8 cellular contexts compared by ENCODE assay signal in the genomic region with DNA sequence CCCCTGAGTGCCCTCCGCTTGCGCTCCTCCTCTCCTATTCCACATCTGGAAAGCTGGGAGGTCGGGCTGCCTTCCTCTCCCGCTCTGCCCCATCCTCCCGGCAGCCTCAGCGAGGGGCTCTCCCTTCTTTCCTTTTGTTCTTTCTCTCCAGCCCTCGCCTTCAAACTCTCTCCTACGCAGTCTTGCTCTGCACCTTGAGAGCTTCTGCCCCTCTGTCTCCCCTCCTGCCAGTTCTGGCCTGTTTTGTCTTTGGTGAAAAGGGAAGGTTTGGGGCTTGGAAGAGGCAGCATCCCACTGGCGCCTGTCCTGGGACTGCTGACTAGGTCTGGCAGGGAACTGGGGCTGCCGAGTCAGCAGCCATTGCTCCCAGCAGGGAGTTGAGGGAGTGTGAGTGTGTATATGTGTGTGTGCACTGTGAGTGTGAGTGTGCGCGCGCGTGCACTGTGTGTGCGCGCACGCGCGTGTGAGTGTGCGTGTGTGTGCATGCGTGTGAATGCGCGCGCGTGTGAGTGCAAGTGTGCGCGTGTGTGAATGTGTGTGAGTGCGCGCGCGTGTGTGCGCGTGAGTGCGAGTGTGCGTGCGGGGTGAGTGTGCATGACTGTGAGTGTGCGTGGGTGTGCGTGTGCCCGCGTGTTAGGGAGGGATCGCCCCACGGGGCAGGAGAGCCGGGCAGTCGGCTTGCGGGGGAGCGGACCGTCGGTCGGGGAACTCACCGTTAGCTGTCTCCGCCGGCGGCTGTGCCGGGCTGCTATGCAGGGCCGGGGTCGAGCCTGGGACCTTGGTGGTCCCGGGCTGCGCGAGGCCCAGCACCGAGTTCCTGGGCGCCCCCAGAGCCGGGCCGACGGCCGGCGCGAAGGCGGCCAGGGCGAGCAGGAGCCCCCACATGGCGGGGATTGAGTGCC. TPM values are rescaled to one million over a fixed set of nuclear protein-coding genes. Genes with fewer than 3 reads are reported as not detected.
DNase-seq lines count a peak whose midpoint lies in the region; ATAC-seq, FAIRE-seq and TF ChIP-seq lines count a peak whose summit lies in the region.

No MANE protein-coding gene starts in this region.

- intact Hi-C loops in GM12878 (cut with micrococcal nuclease; ENCODE audit: unreplicated experiment), result no loop called here

- peak overlapping the region; percentile 26; the same call in 1 of the 2 replicates for H3K4me2 ChIP-seq in GM12878 (ENCODE audit: control insufficient read depth, insufficient read depth)
- peak overlapping the region; percentile 91 for H3K4me2 ChIP-seq in mesenchymal stem cell (ENCODE audit: low read length, poor library complexity, severe bottlenecking)

- no peak for TF ChIP-seq CTCF in GM12878 (IDR thresholded peaks at IDR 0.05 in 2 of 3, conservative IDR thresholded peaks at IDR 0.05 in 1 of 3; ENCODE audit: control insufficient read depth in 2 of 3, extremely low read depth in 1 of 3, insufficient read depth in 1 of 3, low read depth in 3 of 3, low read length in 3 of 3)

- no peaks in the 10 kb centered on the region for H3K79me1 ChIP-seq in mesenchymal stem cell (replicated peaks; ENCODE audit: low read length, poor library complexity, severe bottlenecking)

- POLR2A ChIA-PET in GM12878 (lab: Charles Lee), result no interaction called here

- peak overlapping the region; percentile 73 to 89 for H3K18ac ChIP-seq in mesenchymal stem cell (ENCODE audit: low read depth in 1 of 2, low read length in 2 of 2)

- H4K20me1 ChIP-seq in GM12878 (ENCODE audit: control insufficient read depth, insufficient read depth), result no peaks in the 10 kb centered on the region

- H3K9me3 ChIP-seq in GM12878 (replicated peaks; ENCODE audit: control insufficient read depth, insufficient read depth, low read length), result no peaks in the 10 kb centered on the region
- no peaks in the 10 kb centered on the region for H3K9me3 ChIP-seq in mesenchymal stem cell (ENCODE audit: control insufficient read depth, low read length)

- RAD21 ChIA-PET in GM12878 (lab: Charles Lee; ENCODE audit: unreplicated experiment), result no interaction called here

- TF ChIP-seq POLR2A in GM12891 (IDR thresholded peaks at IDR 0.05; ENCODE audit: low read depth, low read length) (no peak), GM12878 (IDR thresholded peaks at IDR 0.05; ENCODE audit: low read depth, low read length) (no peak)

- H3K36me3 ChIP-seq in GM12878 (ENCODE audit: control insufficient read depth in 2 of 2, insufficient read depth in 2 of 2, low read length in 1 of 2) (no peaks in the 10 kb centered on the region), mesenchymal stem cell (ENCODE audit: control insufficient read depth in 1 of 2, insufficient read depth in 2 of 2, low read depth in 1 of 2, low read length in 2 of 2) (peaks cover 36% of the 10 kb centered on the region in 2 experiments)

- H3K27ac ChIP-seq in GM12878 (ENCODE audit: control insufficient read depth, insufficient read depth) (no peak overlapping the region), mesenchymal stem cell (ENCODE audit: low read length, poor library complexity, severe bottlenecking) (no peak overlapping the region)

- TF ChIP-seq EP300 in GM12878 (IDR thresholded peaks at IDR 0.05; ENCODE audit: borderline replicate concordance in 1 of 2, control insufficient read depth in 1 of 2, low read depth in 2 of 2, low read length in 2 of 2), result no peak

- peak; percentile 98 for FAIRE-seq in GM12891 (lab: Jason Lieb, UNC)
- no peak for FAIRE-seq in GM12878 (lab: Jason Lieb, UNC)

- peak overlapping the region; percentile 96 for H4K91ac ChIP-seq in mesenchymal stem cell (ENCODE audit: low read length)

- H3K4me1 ChIP-seq in GM12878 (ENCODE audit: control insufficient read depth, insufficient read depth, low read length) (no peaks in the 10 kb centered on the region), mesenchymal stem cell (ENCODE audit: control insufficient read depth, insufficient read depth, low read depth, low read length) (peaks cover 21% of the 10 kb centered on the region)

- H2AK5ac ChIP-seq in mesenchymal stem cell (ENCODE audit: low read length, severe bottlenecking), result no peak overlapping the region

- H3K4me3 ChIP-seq in GM12878, result no peak overlapping the region
- H3K4me3 ChIP-seq in mesenchymal stem cell (ENCODE audit: insufficient read depth in 1 of 2, low read depth in 1 of 2, low read length in 2 of 2), result peak overlapping the region; percentile 63 to 89

- H3K14ac ChIP-seq in mesenchymal stem cell (ENCODE audit: low read length in 2 of 2), result peak overlapping the region in 1 of 2 experiments; percentile 78

- H3K9ac ChIP-seq in GM12878 (ENCODE audit: control insufficient read depth, insufficient read depth, low read length) (no peak overlapping the region), mesenchymal stem cell (ENCODE audit: low read length) (peak overlapping the region; percentile 85)

- ATAC-seq in HG03097 (IDR thresholded peaks at IDR 0.05; ENCODE audit: low FRiP score, unreplicated experiment), result peak; percentile 14
- no peak; the same call in 2 of the 3 replicates for ATAC-seq in GM12878
- ATAC-seq in HG02885 (IDR thresholded peaks at IDR 0.05; ENCODE audit: poor library complexity, unreplicated experiment), result no peak
- ATAC-seq in HG02623 (IDR thresholded peaks at IDR 0.05; ENCODE audit: unreplicated experiment), result no peak

- no peak overlapping the region for H2AFZ ChIP-seq in GM12878 (ENCODE audit: control insufficient read depth, low read depth, low read length)
- H2AFZ ChIP-seq in mesenchymal stem cell (ENCODE audit: low read depth, low read length), result peak overlapping the region; percentile 55

- no peaks in the 10 kb centered on the region for H3K79me2 ChIP-seq in GM12878 (ENCODE audit: control insufficient read depth, insufficient read depth, low read length)

- H2BK120ac ChIP-seq in mesenchymal stem cell (ENCODE audit: low read depth, low read length), result no peak overlapping the region

- H2BK12ac ChIP-seq in mesenchymal stem cell (ENCODE audit: low read length in 2 of 2), result peak overlapping the region in 1 of 2 experiments; percentile 1

- DNase-seq in GM12891 (ENCODE audit: insufficient read length, low spot score), result no peak
- no peak for DNase-seq in GM12878 (ENCODE audit: low read depth, low spot score)
- peak; percentile 27 for DNase-seq in mesenchymal stem cell
- DNase-seq in COLO668 (lab: John Stamatoyannopoulos, UW; ENCODE audit: unreplicated experiment), result no peak
- no peak for DNase-seq in NCI-H1048 (lab: John Stamatoyannopoulos, UW)

- in situ Hi-C loops in GM12878 (cut with MboI), result no loop called here

- no peak for TF ChIP-seq RAD21 in GM12878 (IDR thresholded peaks at IDR 0.05; ENCODE audit: insufficient read depth, low read depth, low read length)

- CTCF ChIA-PET in GM12878 (lab: Yijun Ruan, JAX), result no interaction called here

- 8% methylated on average over 41 of the region's 70 CpGs for WGBS in GM12878 (ENCODE audit: insufficient coverage, insufficient replicate concordance, low lambda C conversion rate, missing lambda C conversion rate)
- WGBS in mesenchymal stem cell, result 5% methylated on average over 35 of the region's 70 CpGs

- no peak overlapping the region for H2BK15ac ChIP-seq in mesenchymal stem cell (ENCODE audit: low read depth, poor library complexity, severe bottlenecking)

- no peak overlapping the region for H3K23ac ChIP-seq in mesenchymal stem cell (ENCODE audit: low read length in 2 of 2)

- no peak overlapping the region for H2BK5ac ChIP-seq in mesenchymal stem cell (ENCODE audit: low read depth, low read length, poor library complexity, severe bottlenecking)

- peak overlapping the region in 1 of 2 experiments; percentile 30 for H3K4ac ChIP-seq in mesenchymal stem cell (ENCODE audit: low read depth in 1 of 2, low read length in 2 of 2)

- H4K8ac ChIP-seq in mesenchymal stem cell (ENCODE audit: low read length), result peak overlapping the region; percentile 73

- no TSS peak for BruUV-seq in GM12878 (replicated peaks; lab: Mats Ljungman, UMichigan)

- H3K27me3 ChIP-seq in GM12878 (replicated peaks in 1 of 2; ENCODE audit: control insufficient read depth in 2 of 2, insufficient read depth in 2 of 2, low read length in 1 of 2) (peaks cover 12 to 18% of the 10 kb centered on the region in 2 experiments), mesenchymal stem cell (ENCODE audit: control insufficient read depth in 1 of 2, insufficient read depth in 1 of 2, low read length in 2 of 2) (peaks cover 12 to 39% of the 10 kb centered on the region in 2 experiments)

- SMC1A ChIA-PET in GM12878 (lab: Charles Lee; ENCODE audit: uncharacterized antibody, unreplicated experiment), result interaction anchor here (1.1 kb wide), 1 partner anchor 9 kb away, joined by 3 read pairs; no protein-coding TSS in a partner anchor

RNA-seq across cellular contexts. Expression of a gene that starts 0.5 kb away (rescaled TPM):
- 16.4 TPM for polyA plus RNA-seq in GM12891 (2012; ENCODE audit: low read depth, missing spikeins)
- not detected in 2 replicates for total RNA-seq in GM12878 (2013; cell fraction: nucleolus; rRNA removed)
- total RNA-seq in GM12878 (2014; rRNA removed) (0.62 and 0.71 TPM in 2 replicates), GM12878 (2014; rRNA removed; fragmentation: Illumina TruSeq; extraction: Trizol) (0.22 and 0.23 TPM in 2 replicates), GM12878 (2021) (0.90 and 1.1 TPM in 2 replicates)
- polyA plus RNA-seq in GM12878 (2011; ENCODE audit: low read depth), result not detected
- polyA plus RNA-seq in GM12878 (2011; rRNA removed) (1.9 and 3.9 TPM in 2 replicates), GM12878 (2014; fragmentation: Illumina TruSeq; extraction: Trizol) (0.28 TPM in 1 of 2 replicates, not detected in the other), GM12878 (2014; fragmentation: Nextera tagmentation; extraction: Ambion mirVana) (not detected), GM12878 (2014; rRNA removed) (0.54 and 0.91 TPM in 2 replicates), GM12878 (2016; fragmentation: Nextera tagmentation; extraction: Ambion mirVana) (under 1 TPM; 0.63 to 0.78 TPM)
- 6.2 and 7.4 TPM in 2 replicates for polyA plus RNA-seq in GM12878 (2011; cell fraction: cytosol; rRNA removed)
- 26.8 and 28.8 TPM in 2 replicates for polyA plus RNA-seq in GM12878 (2011; cell fraction: nucleus; rRNA removed)
- 0.18 and 0.53 TPM in 2 replicates for polyA plus RNA-seq in GM12878 (2012)
- polyA minus RNA-seq in GM12878 (2011; rRNA and poly(A)+ RNA removed), result 4.3 and 5.9 TPM in 2 replicates
- polyA minus RNA-seq in GM12878 (2011; cell fraction: cytosol; rRNA and poly(A)+ RNA removed), result 1.6 and 1.9 TPM in 2 replicates
- polyA minus RNA-seq in GM12878 (2011; cell fraction: nucleus; rRNA and poly(A)+ RNA removed), result 2.1 and 3.2 TPM in 2 replicates
- 7.2 TPM for polyA plus RNA-seq in mesenchymal stem cell (2013, experiment 1 of 2)
- polyA plus RNA-seq in mesenchymal stem cell (2013, experiment 2 of 2), result 7.2 TPM

RNA-seq across cellular contexts. Expression of a gene that starts 14.8 kb away (rescaled TPM):
- not detected for polyA plus RNA-seq in GM12891 (2012; ENCODE audit: low read depth, missing spikeins)
- total RNA-seq in GM12878 (2013; cell fraction: nucleolus; rRNA removed), result not detected in 2 replicates
- not detected in 2 replicates for total RNA-seq in GM12878 (2014; rRNA removed)
- not detected in 2 replicates for total RNA-seq in GM12878 (2014; rRNA removed; fragmentation: Illumina TruSeq; extraction: Trizol)
- total RNA-seq in GM12878 (2021), result not detected in 2 replicates
- polyA plus RNA-seq in GM12878 (2011; ENCODE audit: low read depth), result not detected
- polyA plus RNA-seq in GM12878 (2011; rRNA removed), result not detected in 2 replicates
- not detected in 2 replicates for polyA plus RNA-seq in GM12878 (2011; cell fraction: cytosol; rRNA removed)
- polyA plus RNA-seq in GM12878 (2011; cell fraction: nucleus; rRNA removed), result not detected in 2 replicates
- not detected in 2 replicates for polyA plus RNA-seq in GM12878 (2012)
- polyA plus RNA-seq in GM12878 (2014; fragmentation: Illumina TruSeq; extraction: Trizol), result not detected in 2 replicates
- polyA plus RNA-seq in GM12878 (2014; fragmentation: Nextera tagmentation; extraction: Ambion mirVana), result not detected
- polyA plus RNA-seq in GM12878 (2014; rRNA removed), result not detected in 2 replicates
- polyA plus RNA-seq in GM12878 (2016; fragmentation: Nextera tagmentation; extraction: Ambion mirVana), result not detected
- polyA minus RNA-seq in GM12878 (2011; rRNA and poly(A)+ RNA removed), result not detected in 2 replicates
- polyA minus RNA-seq in GM12878 (2011; cell fraction: cytosol; rRNA and poly(A)+ RNA removed), result not detected in 2 replicates
- not detected in 2 replicates for polyA minus RNA-seq in GM12878 (2011; cell fraction: nucleus; rRNA and poly(A)+ RNA removed)
- 0.18 TPM for polyA plus RNA-seq in mesenchymal stem cell (2013, experiment 1 of 2)
- 0.11 TPM for polyA plus RNA-seq in mesenchymal stem cell (2013, experiment 2 of 2)

RNA-seq across cellular contexts. Expression of a gene that starts 16.2 kb away (rescaled TPM):
- not detected for polyA plus RNA-seq in GM12891 (2012; ENCODE audit: low read depth, missing spikeins)
- total RNA-seq in GM12878 (2013; cell fraction: nucleolus; rRNA removed), result not detected in 2 replicates
- not detected in 2 replicates for total RNA-seq in GM12878 (2014; rRNA removed)
- not detected in 2 replicates for total RNA-seq in GM12878 (2014; rRNA removed; fragmentation: Illumina TruSeq; extraction: Trizol)
- not detected in 2 replicates for total RNA-seq in GM12878 (2021)
- not detected for polyA plus RNA-seq in GM12878 (2011; ENCODE audit: low read depth)
- not detected in 2 replicates for polyA plus RNA-seq in GM12878 (2011; rRNA removed)
- polyA plus RNA-seq in GM12878 (2011; cell fraction: cytosol; rRNA removed), result not detected in 2 replicates
- not detected in 2 replicates for polyA plus RNA-seq in GM12878 (2011; cell fraction: nucleus; rRNA removed)
- not detected in 2 replicates for polyA plus RNA-seq in GM12878 (2012)
- not detected in 2 replicates for polyA plus RNA-seq in GM12878 (2014; fragmentation: Illumina TruSeq; extraction: Trizol)
- not detected for polyA plus RNA-seq in GM12878 (2014; fragmentation: Nextera tagmentation; extraction: Ambion mirVana)
- polyA plus RNA-seq in GM12878 (2014; rRNA removed), result not detected in 2 replicates
- polyA plus RNA-seq in GM12878 (2016; fragmentation: Nextera tagmentation; extraction: Ambion mirVana), result not detected
- polyA minus RNA-seq in GM12878 (2011; rRNA and poly(A)+ RNA removed), result not detected in 2 replicates
- polyA minus RNA-seq in GM12878 (2011; cell fraction: cytosol; rRNA and poly(A)+ RNA removed), result not detected in 2 replicates
- polyA minus RNA-seq in GM12878 (2011; cell fraction: nucleus; rRNA and poly(A)+ RNA removed), result not detected in 2 replicates
- not detected for polyA plus RNA-seq in mesenchymal stem cell (2013, experiment 1 of 2)
- not detected for polyA plus RNA-seq in mesenchymal stem cell (2013, experiment 2 of 2)

RNA-seq across cellular contexts. Expression of a gene that starts 40.5 kb away (rescaled TPM):
- 34.7 TPM for polyA plus RNA-seq in GM12891 (2012; ENCODE audit: low read depth, missing spikeins)
- total RNA-seq in GM12878 (2013; cell fraction: nucleolus; rRNA removed), result 46.9 and 56.1 TPM in 2 replicates
- total RNA-seq in GM12878 (2014; rRNA removed) (16.0 and 17.8 TPM in 2 replicates), GM12878 (2014; rRNA removed; fragmentation: Illumina TruSeq; extraction: Trizol) (9.1 and 9.5 TPM in 2 replicates), GM12878 (2021) (24.0 and 28.6 TPM in 2 replicates)
- 11.6 TPM for polyA plus RNA-seq in GM12878 (2011; ENCODE audit: low read depth)
- polyA plus RNA-seq in GM12878 (2011; rRNA removed) (9.1 and 18.8 TPM in 2 replicates), GM12878 (2014; fragmentation: Illumina TruSeq; extraction: Trizol) (3.9 and 11.3 TPM in 2 replicates), GM12878 (2014; fragmentation: Nextera tagmentation; extraction: Ambion mirVana) (10 to 100 TPM in 1 of 2 experiments, 1 to 10 TPM in 1; 4.5 to 12.7 TPM), GM12878 (2014; rRNA removed) (30.9 and 33.7 TPM in 2 replicates), GM12878 (2016; fragmentation: Nextera tagmentation; extraction: Ambion mirVana) (10 to 100 TPM in 1 of 2 experiments, 1 to 10 TPM in 1; 7.0 to 11.2 TPM)
- 20.9 and 28.3 TPM in 2 replicates for polyA plus RNA-seq in GM12878 (2011; cell fraction: cytosol; rRNA removed)
- 114 and 156 TPM in 2 replicates for polyA plus RNA-seq in GM12878 (2011; cell fraction: nucleus; rRNA removed)
- polyA plus RNA-seq in GM12878 (2012), result 30.4 and 31.3 TPM in 2 replicates
- 4.1 and 6.3 TPM in 2 replicates for polyA minus RNA-seq in GM12878 (2011; rRNA and poly(A)+ RNA removed)
- polyA minus RNA-seq in GM12878 (2011; cell fraction: cytosol; rRNA and poly(A)+ RNA removed), result 6.7 and 10.7 TPM in 2 replicates
- 16.2 and 19.4 TPM in 2 replicates for polyA minus RNA-seq in GM12878 (2011; cell fraction: nucleus; rRNA and poly(A)+ RNA removed)
- 44.6 TPM for polyA plus RNA-seq in mesenchymal stem cell (2013, experiment 1 of 2)
- polyA plus RNA-seq in mesenchymal stem cell (2013, experiment 2 of 2), result 43.2 TPM

RNA-seq across cellular contexts. Expression of a gene that starts 40.6 kb away (rescaled TPM):
- polyA plus RNA-seq in GM12891 (2012; ENCODE audit: low read depth, missing spikeins), result 21.1 TPM
- total RNA-seq in GM12878 (2013; cell fraction: nucleolus; rRNA removed), result 24.4 and 24.7 TPM in 2 replicates
- total RNA-seq in GM12878 (2014; rRNA removed), result 26.6 and 27.2 TPM in 2 replicates
- 16.1 and 16.8 TPM in 2 replicates for total RNA-seq in GM12878 (2014; rRNA removed; fragmentation: Illumina TruSeq; extraction: Trizol)
- 35.9 and 37.5 TPM in 2 replicates for total RNA-seq in GM12878 (2021)
- 15.1 TPM for polyA plus RNA-seq in GM12878 (2011; ENCODE audit: low read depth)
- 15.6 and 29.9 TPM in 2 replicates for polyA plus RNA-seq in GM12878 (2011; rRNA removed)
- 32.6 and 42.1 TPM in 2 replicates for polyA plus RNA-seq in GM12878 (2011; cell fraction: cytosol; rRNA removed)
- 161 and 180 TPM in 2 replicates for polyA plus RNA-seq in GM12878 (2011; cell fraction: nucleus; rRNA removed)
- polyA plus RNA-seq in GM12878 (2012), result 22.8 and 23.0 TPM in 2 replicates
- 9.5 and 18.1 TPM in 2 replicates for polyA plus RNA-seq in GM12878 (2014; fragmentation: Illumina TruSeq; extraction: Trizol)
- 10 to 100 TPM in 1 of 2 experiments, 1 to 10 TPM in 1; 8.4 to 19.4 TPM for polyA plus RNA-seq in GM12878 (2014; fragmentation: Nextera tagmentation; extraction: Ambion mirVana)
- polyA plus RNA-seq in GM12878 (2014; rRNA removed), result 31.8 and 34.3 TPM in 2 replicates
- polyA plus RNA-seq in GM12878 (2016; fragmentation: Nextera tagmentation; extraction: Ambion mirVana), result 10 to 100 TPM; 26.3 to 26.5 TPM
- polyA minus RNA-seq in GM12878 (2011; rRNA and poly(A)+ RNA removed), result 31.6 and 44.2 TPM in 2 replicates
- 14.2 and 15.5 TPM in 2 replicates for polyA minus RNA-seq in GM12878 (2011; cell fraction: cytosol; rRNA and poly(A)+ RNA removed)
- polyA minus RNA-seq in GM12878 (2011; cell fraction: nucleus; rRNA and poly(A)+ RNA removed), result 34.2 and 39.6 TPM in 2 replicates
- polyA plus RNA-seq in mesenchymal stem cell (2013, experiment 1 of 2), result 25.8 TPM
- polyA plus RNA-seq in mesenchymal stem cell (2013, experiment 2 of 2), result 22.7 TPM
